ENCODE assay signal across 1 cellular context in genomic region chr11:115860246-115860645, GRCh38.
TF ChIP-seq lines count a peak whose summit lies in the region.

No MANE protein-coding gene starts in this region.

TF ChIP-seq in WTC11, 78 proteins besides CTCF, POLR2A, EP300 and RAD21 (continued from another document):
- no peak for TF ChIP-seq ZNF532 (CRISPR knock-in tag; IDR thresholded peaks at IDR 0.05; ENCODE audit: borderline replicate concordance)
- TF ChIP-seq GTF2I (CRISPR knock-in tag; conservative IDR thresholded peaks at IDR 0.05), result no peak
